ENCODE assay signal across 8 cellular contexts in genomic region chr11:119091966-119092879, GRCh38. TPM values are rescaled to one million over a fixed set of nuclear protein-coding genes. Genes with fewer than 3 reads are reported as not detected.
DNase-seq lines count a peak whose midpoint lies in the region; ATAC-seq and TF ChIP-seq lines count a peak whose summit lies in the region.
"Had no signal": no experiment of that assay in that cellular context is flagged by ENCODE, and none has a peak within 500 bp of the region (broad histone marks: within the 10 kb centered on the region; RNA-seq: fewer than 3 reads in every experiment).

No MANE protein-coding gene starts in this region.

- intact Hi-C loops in colonic mucosa (cut with DNase I): no loop called here

- peak overlapping the region; percentile 5; the same call in 1 of the 2 replicates for H3K27ac ChIP-seq in HUES64 (ENCODE audit: low read depth, low read length)
- peak overlapping the region; percentile 89 for H3K27ac ChIP-seq in muscle layer of colon (ENCODE audit: low read depth, low read length)
- no peak overlapping the region for H3K27ac ChIP-seq in colonic mucosa

- H3K9ac ChIP-seq in HUES64 (ENCODE audit: low read depth, low read length): peak overlapping the region; percentile 98; the same call in 1 of the 2 replicates
- peak overlapping the region; percentile 60 for H3K9ac ChIP-seq in muscle layer of colon (ENCODE audit: low read length)
- H3K9ac ChIP-seq in colonic mucosa (ENCODE audit: low read depth in 2 of 2, low read length in 2 of 2): peak overlapping the region in 1 of 2 donors; percentile 86

- peaks cover 29 to 33% of the 10 kb centered on the region in 2 donors for H3K36me3 Mint-ChIP-seq in activated naive CD4-positive, alpha-beta T cell treated with anti-CD3 and anti-CD28 coated beads, Interleukin-2, amount 50 U/mL, for 72 hours

- peak overlapping the region; percentile 97 for H3K27ac Mint-ChIP-seq in activated naive CD4-positive, alpha-beta T cell treated with anti-CD3 and anti-CD28 coated beads, Interleukin-2, amount 50 U/mL, for 72 hours

- no peaks in the 10 kb centered on the region for H3K9me3 Mint-ChIP-seq in activated naive CD4-positive, alpha-beta T cell treated with anti-CD3 and anti-CD28 coated beads, Interleukin-2, amount 50 U/mL, for 72 hours

- peak; percentile 18 for DNase-seq in EH (ENCODE audit: low read depth)
- no peak for DNase-seq in activated naive CD4-positive, alpha-beta T cell treated with anti-CD3 and anti-CD28 coated beads, Interleukin-2, amount 50 U/mL, for 72 hours (ENCODE audit: low spot score in 2 of 2)
- DNase-seq in NCI-H345 (lab: John Stamatoyannopoulos, UW): no peak
- DNase-seq in colonic mucosa: no peak
- DNase-seq in retina: no peak
- DNase-seq: HCEC 1CT had no signal

- H3K4me3 ChIP-seq in HUES64 (ENCODE audit: low read length) (peak overlapping the region; percentile 90), muscle layer of colon (ENCODE audit: low read depth in 1 of 2, low read length in 2 of 2) (no peak overlapping the region), colonic mucosa (no peak overlapping the region)

- no peak for ATAC-seq in activated naive CD4-positive, alpha-beta T cell treated with anti-CD3 and anti-CD28 coated beads, Interleukin-2, amount 50 U/mL, for 72 hours

- 91% methylated on average over 13 of the region's 13 CpGs for WGBS in HUES64

- H3K4me1 ChIP-seq in HUES64 (ENCODE audit: insufficient read depth, low read length): peaks cover 12% of the 10 kb centered on the region; the same call in 1 of the 2 replicates
- H3K4me1 ChIP-seq in muscle layer of colon (ENCODE audit: insufficient read depth, low read length): peaks cover 22% of the 10 kb centered on the region
- no peaks in the 10 kb centered on the region for H3K4me1 ChIP-seq in colonic mucosa

- H3K9me3 ChIP-seq in HUES64 (ENCODE audit: insufficient read depth, low read depth, low read length): no peaks in the 10 kb centered on the region
- no peaks in the 10 kb centered on the region for H3K9me3 ChIP-seq in muscle layer of colon (ENCODE audit: low read length)
- H3K9me3 ChIP-seq in colonic mucosa: no peaks in the 10 kb centered on the region

- H3K27me3 ChIP-seq in HUES64 (ENCODE audit: insufficient read depth, low read length) (no peaks in the 10 kb centered on the region), muscle layer of colon (ENCODE audit: control insufficient read depth in 1 of 2, insufficient read depth in 2 of 2, low read length in 2 of 2) (no peaks in the 10 kb centered on the region), colonic mucosa (no peaks in the 10 kb centered on the region)

- no peak for TF ChIP-seq CTCF in colonic mucosa (IDR thresholded peaks at IDR 0.05)

- H3K36me3 ChIP-seq in HUES64 (ENCODE audit: insufficient read depth, low read length) (peaks cover 62% of the 10 kb centered on the region), muscle layer of colon (ENCODE audit: insufficient read depth, low read length) (peaks cover 35% of the 10 kb centered on the region), colonic mucosa (no peaks in the 10 kb centered on the region)

RNA-seq across cellular contexts. Expression of gene HMBS, which starts 7.5 kb away (rescaled TPM):
- polyA plus RNA-seq in HUES64 (2013, experiment 1 of 2): 49.6 TPM
- 53.7 TPM for polyA plus RNA-seq in HUES64 (2013, experiment 2 of 2)
- 10 to 100 TPM; 20.0 to 35.7 TPM for total RNA-seq in activated naive CD4-positive, alpha-beta T cell treated with anti-CD3 and anti-CD28 coated beads, Interleukin-2, amount 50 U/mL, for 72 hours
- total RNA-seq in colonic mucosa: 10 to 100 TPM; 18.7 to 50.5 TPM

RNA-seq across cellular contexts. Expression of gene DPAGT1, which starts 9.4 kb away (rescaled TPM):
- 38.6 TPM for polyA plus RNA-seq in HUES64 (2013, experiment 1 of 2)
- polyA plus RNA-seq in HUES64 (2013, experiment 2 of 2): 37.2 TPM
- total RNA-seq in activated naive CD4-positive, alpha-beta T cell treated with anti-CD3 and anti-CD28 coated beads, Interleukin-2, amount 50 U/mL, for 72 hours: 10 to 100 TPM; 74.7 to 79.9 TPM
- 100 to 1,000 TPM in 1 of 2 donors, 10 to 100 TPM in 1; 39.4 to 104 TPM for total RNA-seq in colonic mucosa

RNA-seq across cellular contexts. Expression of gene C2CD2L, which starts 14.9 kb away (rescaled TPM):
- 1.7 TPM for polyA plus RNA-seq in HUES64 (2013, experiment 1 of 2)
- polyA plus RNA-seq in HUES64 (2013, experiment 2 of 2): 2.2 TPM
- 10 to 100 TPM; 19.1 to 43.2 TPM for total RNA-seq in activated naive CD4-positive, alpha-beta T cell treated with anti-CD3 and anti-CD28 coated beads, Interleukin-2, amount 50 U/mL, for 72 hours
- total RNA-seq in colonic mucosa: 10 to 100 TPM; 20.6 to 27.9 TPM

RNA-seq across cellular contexts. Expression of gene VPS11, which starts 24.6 kb away (rescaled TPM):
- 18.2 TPM for polyA plus RNA-seq in HUES64 (2013, experiment 1 of 2)
- 16.6 TPM for polyA plus RNA-seq in HUES64 (2013, experiment 2 of 2)
- 10 to 100 TPM; 26.6 to 42.2 TPM for total RNA-seq in activated naive CD4-positive, alpha-beta T cell treated with anti-CD3 and anti-CD28 coated beads, Interleukin-2, amount 50 U/mL, for 72 hours
- total RNA-seq in colonic mucosa: 10 to 100 TPM; 23.0 to 24.1 TPM

RNA-seq across cellular contexts. Expression of gene HINFP, which starts 29.2 kb away (rescaled TPM):
- polyA plus RNA-seq in HUES64 (2013, experiment 1 of 2): 17.8 TPM
- 20.6 TPM for polyA plus RNA-seq in HUES64 (2013, experiment 2 of 2)
- 10 to 100 TPM; 38.0 to 53.3 TPM for total RNA-seq in activated naive CD4-positive, alpha-beta T cell treated with anti-CD3 and anti-CD28 coated beads, Interleukin-2, amount 50 U/mL, for 72 hours
- 10 to 100 TPM; 31.9 to 33.3 TPM for total RNA-seq in colonic mucosa
